ENCODE assay signal across 3 cellular contexts in genomic region chr10:90407116-90407515, GRCh38.
A peak's percentile ranks its signal among the peaks of the same experiment; 100 is the strongest.
TF ChIP-seq lines count a peak whose summit lies in the region.

No MANE protein-coding gene starts in this region.

TF ChIP-seq in A549, 52 proteins besides CTCF, POLR2A, EP300 and RAD21:
- TF ChIP-seq ZFP36 (IDR thresholded peaks at IDR 0.05; ENCODE audit: borderline replicate concordance, partially characterized antibody) (no peak), RCOR1 (IDR thresholded peaks at IDR 0.05; ENCODE audit: low read depth, low read length) (no peak), BHLHE40 (IDR thresholded peaks at IDR 0.05; ENCODE audit: low read depth, low read length) (no peak)

TF ChIP-seq in IMR-90, 13 proteins besides CTCF, POLR2A, EP300 and RAD21:
- TF ChIP-seq CEBPB (IDR thresholded peaks at IDR 0.05; ENCODE audit: low read depth, low read length) (peak; percentile 33; the same call in 1 of the 2 replicates), FOS (IDR thresholded peaks at IDR 0.05; ENCODE audit: low read depth, low read length) (peak; percentile 54), MXI1 (IDR thresholded peaks at IDR 0.05; ENCODE audit: borderline replicate concordance, low read depth, low read length) (no peak), MAFK (IDR thresholded peaks at IDR 0.05; ENCODE audit: low read depth, low read length) (0 out of 2 replicates have a peak, but pooled peaks have one; percentile 1)

TF ChIP-seq in SK-N-SH treated with all-trans-retinoic acid at 6 μM for 48 hours, 23 proteins besides CTCF, POLR2A, EP300 and RAD21:
- TF ChIP-seq GLIS3 (CRISPR knock-in tag; IDR thresholded peaks at IDR 0.05): no peak
- no peak for TF ChIP-seq PPARA (CRISPR knock-in tag; IDR thresholded peaks at IDR 0.05; ENCODE audit: borderline replicate concordance)
- no peak for TF ChIP-seq CSRNP3 (CRISPR knock-in tag; IDR thresholded peaks at IDR 0.05)
- no peak for TF ChIP-seq ZFP3 (CRISPR knock-in tag; IDR thresholded peaks at IDR 0.05)
- TF ChIP-seq ZNF565 (CRISPR knock-in tag; conservative IDR thresholded peaks at IDR 0.05; ENCODE audit: low read depth): no peak
- no peak for TF ChIP-seq RARB (CRISPR knock-in tag; IDR thresholded peaks at IDR 0.05)
- TF ChIP-seq TOX (CRISPR knock-in tag; IDR thresholded peaks at IDR 0.05; ENCODE audit: borderline replicate concordance): no peak
- TF ChIP-seq ARNTL (CRISPR knock-in tag; IDR thresholded peaks at IDR 0.05; ENCODE audit: borderline replicate concordance, low read depth): no peak
- TF ChIP-seq ESRRG (CRISPR knock-in tag; IDR thresholded peaks at IDR 0.05): no peak
- no peak for TF ChIP-seq PATZ1 (CRISPR knock-in tag; IDR thresholded peaks at IDR 0.05; ENCODE audit: borderline replicate concordance)
- no peak for TF ChIP-seq CSDC2 (CRISPR knock-in tag; IDR thresholded peaks at IDR 0.05)
- no peak for TF ChIP-seq TSHZ2 (CRISPR knock-in tag; IDR thresholded peaks at IDR 0.05)
- no peak for TF ChIP-seq ZFP30 (CRISPR knock-in tag; IDR thresholded peaks at IDR 0.05)
